ENCODE assay signal across 1 cellular context in the genomic region with DNA sequence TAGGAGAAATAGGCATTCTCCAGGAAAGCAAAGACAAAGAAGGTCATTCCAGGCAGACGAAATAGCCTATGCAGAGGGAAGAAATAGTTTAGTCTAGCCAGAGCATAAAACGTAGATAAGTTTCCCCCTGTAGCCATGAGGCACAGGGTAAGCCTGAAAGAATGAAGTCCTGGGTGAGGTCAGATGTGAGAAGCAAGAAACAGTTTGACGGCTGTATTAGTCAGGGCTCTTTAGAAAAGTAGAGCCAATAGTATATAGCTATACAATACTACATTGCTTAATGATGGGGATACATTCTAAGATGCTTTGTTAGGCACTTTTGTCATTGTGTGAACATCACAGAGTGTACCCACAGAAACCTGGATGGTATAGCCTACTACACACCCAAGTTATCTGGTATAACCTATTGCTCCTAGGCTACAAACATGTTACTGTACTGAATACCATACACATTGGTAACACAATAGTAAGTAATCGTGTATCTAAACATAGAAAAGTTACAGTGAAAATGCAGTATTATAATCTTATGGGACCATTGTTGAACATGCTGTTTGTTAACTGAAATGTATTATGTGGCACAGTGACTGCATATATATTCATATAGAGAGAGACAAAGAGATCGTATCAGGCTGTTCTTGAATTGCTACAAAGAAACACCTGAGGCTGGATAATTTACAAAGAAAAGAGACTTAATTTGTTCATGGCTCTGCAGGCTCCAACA.
TF ChIP-seq lines count a peak whose summit lies in the region.

No MANE protein-coding gene starts in this region.

TF ChIP-seq in K562, 482 proteins besides CTCF, POLR2A, EP300 and RAD21:
- TF ChIP-seq GTF2E2 (tag; IDR thresholded peaks at IDR 0.05), result 0 out of 2 replicates have a peak, but pooled peaks have one; percentile 41
- no peak for TF ChIP-seq PURB (CRISPR knock-in tag; IDR thresholded peaks at IDR 0.05; ENCODE audit: low read depth)
